In genomic region chrX:75273483-75273882, GRCh38 we compare ENCODE assay signal across 8 cellular contexts. TPM values are rescaled to one million over a fixed set of nuclear protein-coding genes. Genes with fewer than 3 reads are reported as not detected.
A peak's percentile ranks its signal among the peaks of the same experiment; 100 is the strongest.
DNase-seq lines count a peak whose midpoint lies in the region; ATAC-seq and TF ChIP-seq lines count a peak whose summit lies in the region.

No MANE protein-coding gene starts in this region.

- ATAC-seq in GM18519 (IDR thresholded peaks at IDR 0.05; ENCODE audit: low FRiP score, unreplicated experiment) = peak; percentile 20
- peak; percentile 9 for ATAC-seq in HG02759 (IDR thresholded peaks at IDR 0.05; ENCODE audit: unreplicated experiment)
- ATAC-seq in GM19328 (IDR thresholded peaks at IDR 0.05; ENCODE audit: unreplicated experiment) = no peak

- H3K27me3 ChIP-seq in SJSA1 (replicated peaks) (no peaks in the 10 kb centered on the region), fibroblast of lung (ENCODE audit: control insufficient read depth, insufficient read depth, low read length) (no peaks in the 10 kb centered on the region), osteoblast (ENCODE audit: insufficient read depth, low read length) (no peaks in the 10 kb centered on the region)

- TF ChIP-seq CTCF in fibroblast of lung (conservative IDR thresholded peaks at IDR 0.05 in 1 of 2, IDR thresholded peaks at IDR 0.05 in 1 of 2; ENCODE audit: low read depth in 1 of 2, low read length in 2 of 2) (no peak), osteoblast (IDR thresholded peaks at IDR 0.05; ENCODE audit: extremely low read depth, low read depth, low read length) (no peak)

- no peak for DNase-seq in SJSA1 (ENCODE audit: low read depth in 1 of 2, low spot score in 2 of 2)
- DNase-seq in fibroblast of lung (ENCODE audit: low read depth in 2 of 2) = no peak
- no peak for DNase-seq in osteoblast (ENCODE audit: insufficient read length, low spot score, missing footprints)
- no peak for DNase-seq in iPS-NIHi7 (ENCODE audit: extremely low spot score)
- no peak for DNase-seq in glomerular visceral epithelial cell (ENCODE audit: extremely low spot score)

- H3K9me3 ChIP-seq in SJSA1 (replicated peaks) (no peaks in the 10 kb centered on the region), fibroblast of lung (ENCODE audit: control insufficient read depth, insufficient read depth, low read depth, low read length) (no peaks in the 10 kb centered on the region), osteoblast (ENCODE audit: low read depth, low read length) (no peaks in the 10 kb centered on the region)

- H3K4me3 ChIP-seq in SJSA1 (peak overlapping the region; percentile 54), fibroblast of lung (replicated peaks in 1 of 4; ENCODE audit: control extremely low read depth in 1 of 4, insufficient read depth in 1 of 4, low read depth in 3 of 4, low read length in 4 of 4) (peak overlapping the region; percentile 77 to 86 (median 78)), osteoblast (ENCODE audit: insufficient read depth, low read length) (peak overlapping the region; percentile 80)

- H3K4me2 ChIP-seq in fibroblast of lung (ENCODE audit: extremely low read depth, insufficient read depth, low read length) (peak overlapping the region; percentile 62), osteoblast (ENCODE audit: insufficient read depth, low read length) (peak overlapping the region; percentile 77)

- H3K9ac ChIP-seq in fibroblast of lung (ENCODE audit: insufficient read depth, low read length) = peak overlapping the region; percentile 81

- H3K36me3 ChIP-seq in SJSA1 = no peaks in the 10 kb centered on the region
- no peaks in the 10 kb centered on the region for H3K36me3 ChIP-seq in fibroblast of lung (ENCODE audit: control insufficient read depth, insufficient read depth, low read length)
- H3K36me3 ChIP-seq in osteoblast (ENCODE audit: insufficient read depth, low read length) = no peaks in the 10 kb centered on the region

- no peaks in the 10 kb centered on the region; the same call in 1 of the 2 replicates for H3K4me1 ChIP-seq in SJSA1 (replicated peaks)
- no peaks in the 10 kb centered on the region for H3K4me1 ChIP-seq in fibroblast of lung (ENCODE audit: control insufficient read depth, extremely low read depth, insufficient read depth, low read length)
- H3K4me1 ChIP-seq in osteoblast (ENCODE audit: insufficient read depth, low read length) = peaks cover 8% of the 10 kb centered on the region

- H3K27ac ChIP-seq in SJSA1 (peak overlapping the region; percentile 64; the same call in 1 of the 2 replicates), fibroblast of lung (ENCODE audit: insufficient read depth, low read length) (peak overlapping the region; percentile 32), osteoblast (ENCODE audit: low read depth, low read length) (peak overlapping the region; percentile 92)

- H3K79me2 ChIP-seq in fibroblast of lung (ENCODE audit: control insufficient read depth, insufficient read depth, low read length) (peaks cover 3% of the 10 kb centered on the region), osteoblast (ENCODE audit: insufficient read depth, low read length) (peaks cover 25% of the 10 kb centered on the region)

- peak overlapping the region; percentile 82 for H2AFZ ChIP-seq in fibroblast of lung (ENCODE audit: low read length)
- peak overlapping the region; percentile 96 for H2AFZ ChIP-seq in osteoblast (ENCODE audit: low read length)

- H4K20me1 ChIP-seq in fibroblast of lung (ENCODE audit: control insufficient read depth, extremely low read depth, insufficient read depth, low read length) (no peaks in the 10 kb centered on the region), osteoblast (ENCODE audit: insufficient read depth, low read length) (no peaks in the 10 kb centered on the region)

RNA-seq across cellular contexts. Expression of gene UPRT, which starts 0.4 kb away (rescaled TPM):
- 11.9 and 13.3 TPM in 2 replicates for total RNA-seq in SJSA1 (2014; rRNA removed; shearing (Covaris generic))
- total RNA-seq in fibroblast of lung = 13.4 and 16.3 TPM in 2 replicates
- 10.0 and 10.5 TPM in 2 replicates for polyA plus RNA-seq in fibroblast of lung
- polyA plus RNA-seq in fibroblast of lung (2012) = 9.0 and 9.2 TPM in 2 replicates
- 5.6 and 7.8 TPM in 2 replicates for polyA minus RNA-seq in fibroblast of lung (ENCODE audit: low replicate concordance)
- 11.5 and 12.3 TPM in 2 replicates for total RNA-seq in osteoblast

Comparison
In these comparisons a context has a peak if more than half of its experiments do, and no peak if none do; other contexts are left out.
1. H3K27ac ChIP-seq: peak in every context shown above with its lines; median percentile 92 in osteoblast; 64 in SJSA1; 32 in fibroblast of lung.